13 cellular contexts compared by ENCODE assay signal in the genomic region with DNA sequence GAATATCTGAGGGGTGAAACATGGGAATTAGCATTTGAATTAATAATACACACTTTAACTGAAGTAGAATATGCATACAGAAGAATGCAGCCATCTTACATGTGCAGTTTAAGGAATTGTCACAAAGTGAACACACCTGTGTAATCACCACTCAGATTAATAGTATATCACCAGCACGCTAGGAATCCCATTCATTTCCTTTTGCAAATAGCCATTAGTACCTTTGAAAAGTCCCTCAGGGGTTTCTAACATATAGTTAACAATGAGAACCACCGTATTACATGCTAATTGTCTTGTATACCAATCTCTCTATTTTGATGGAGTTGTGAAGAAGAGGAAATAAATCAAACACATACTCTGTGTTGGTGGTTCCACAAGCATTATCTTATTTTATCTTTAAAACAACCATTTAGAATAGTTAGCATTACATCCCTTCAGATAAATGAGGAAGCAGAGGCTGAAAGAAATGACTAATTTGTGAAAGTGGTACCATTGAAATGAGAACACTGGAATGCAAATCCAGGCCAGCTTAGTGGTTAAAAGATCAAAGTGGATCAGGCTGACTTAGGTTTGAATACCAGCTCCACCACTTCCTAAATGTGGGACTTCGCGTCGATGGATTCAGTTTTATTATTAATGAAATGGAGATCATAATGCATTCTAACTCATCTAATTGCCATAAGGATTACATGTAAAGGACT.
DNase-seq lines count a peak whose midpoint lies in the region; ATAC-seq and TF ChIP-seq lines count a peak whose summit lies in the region.
"Had no signal": no experiment of that assay in that cellular context is flagged by ENCODE, and none has a peak within 500 bp of the region (broad histone marks: within the 10 kb centered on the region; RNA-seq: fewer than 3 reads in every experiment).

No MANE protein-coding gene starts in this region.

- ATAC-seq in RWPE2 (ENCODE audit: low read depth) (no peak), GM21576 (IDR thresholded peaks at IDR 0.05; ENCODE audit: unreplicated experiment) (no peak)
- ATAC-seq: body of pancreas; naive thymus-derived CD8-positive, alpha-beta T cell had no signal

- H3K4me1 ChIP-seq in HUES48 (ENCODE audit: control insufficient read depth, insufficient read depth, low read length) (peaks cover 6% of the 10 kb centered on the region; the same call in 1 of the 2 replicates), RWPE2 (ENCODE audit: insufficient read depth, poor library complexity, severe bottlenecking) (peaks cover 27% of the 10 kb centered on the region), mesenchymal stem cell (ENCODE audit: control insufficient read depth, insufficient read depth, low read depth, low read length) (peaks cover 2% of the 10 kb centered on the region)
- H3K4me1 ChIP-seq: body of pancreas had no signal

- no peak overlapping the region for H2AFZ ChIP-seq in mesenchymal stem cell (ENCODE audit: low read depth, low read length)

- H3K9me3 ChIP-seq in HUES48 (ENCODE audit: control insufficient read depth, insufficient read depth, low read length) (no peaks in the 10 kb centered on the region), RWPE2 (ENCODE audit: severe bottlenecking) (no peaks in the 10 kb centered on the region), mesenchymal stem cell (ENCODE audit: control insufficient read depth, low read length) (no peaks in the 10 kb centered on the region)
- H3K9me3 ChIP-seq: body of pancreas, upper lobe of left lung had no signal

- H3K4me2 ChIP-seq in mesenchymal stem cell (ENCODE audit: low read length, poor library complexity, severe bottlenecking): no peak overlapping the region

- H2BK15ac ChIP-seq in mesenchymal stem cell (ENCODE audit: low read depth, poor library complexity, severe bottlenecking): no peak overlapping the region

- no peak overlapping the region for H2BK120ac ChIP-seq in mesenchymal stem cell (ENCODE audit: low read depth, low read length)

- H3K27ac ChIP-seq in HUES48 (ENCODE audit: low read depth, low read length): peak overlapping the region; percentile 32
- peak overlapping the region; percentile 27 for H3K27ac ChIP-seq in RWPE2 (ENCODE audit: poor library complexity, severe bottlenecking)
- no peak overlapping the region for H3K27ac ChIP-seq in mesenchymal stem cell (ENCODE audit: low read length, poor library complexity, severe bottlenecking)
- H3K27ac ChIP-seq: upper lobe of left lung had no signal

- no peak overlapping the region for H3K18ac ChIP-seq in mesenchymal stem cell (ENCODE audit: low read depth in 1 of 2, low read length in 2 of 2)

- H4K8ac ChIP-seq in mesenchymal stem cell (ENCODE audit: low read length): no peak overlapping the region

- H4K91ac ChIP-seq in mesenchymal stem cell (ENCODE audit: low read length): no peak overlapping the region

- H3K4me3 ChIP-seq in HUES48 (ENCODE audit: low read depth, low read length) (no peak overlapping the region), RWPE2 (ENCODE audit: severe bottlenecking) (no peak overlapping the region), mesenchymal stem cell (ENCODE audit: insufficient read depth in 1 of 2, low read depth in 1 of 2, low read length in 2 of 2) (no peak overlapping the region)
- H3K4me3 ChIP-seq: body of pancreas, upper lobe of left lung had no signal

- no peak overlapping the region for H2AK5ac ChIP-seq in mesenchymal stem cell (ENCODE audit: low read length, severe bottlenecking)

- H3K79me1 ChIP-seq in mesenchymal stem cell (replicated peaks; ENCODE audit: low read length, poor library complexity, severe bottlenecking): no peaks in the 10 kb centered on the region

- H3K14ac ChIP-seq in mesenchymal stem cell (ENCODE audit: low read length in 2 of 2): no peak overlapping the region

- H3K23ac ChIP-seq in mesenchymal stem cell (ENCODE audit: low read length in 2 of 2): no peak overlapping the region

- 71% methylated on average over 1 of the region's 5 CpGs for WGBS in mesenchymal stem cell

- H3K9ac ChIP-seq in HUES48 (ENCODE audit: low read depth, low read length): no peak overlapping the region
- H3K9ac ChIP-seq in mesenchymal stem cell (ENCODE audit: low read length): no peak overlapping the region

- H3K4ac ChIP-seq in mesenchymal stem cell (ENCODE audit: low read depth in 1 of 2, low read length in 2 of 2): no peak overlapping the region

- no peaks in the 10 kb centered on the region for H3K27me3 ChIP-seq in HUES48 (ENCODE audit: control insufficient read depth, insufficient read depth, low read length)
- H3K27me3 ChIP-seq in RWPE2 (ENCODE audit: insufficient read depth, poor library complexity, severe bottlenecking): no peaks in the 10 kb centered on the region
- H3K27me3 ChIP-seq in mesenchymal stem cell (ENCODE audit: control insufficient read depth in 1 of 2, insufficient read depth in 1 of 2, low read length in 2 of 2): no peaks in the 10 kb centered on the region
- H3K27me3 ChIP-seq: body of pancreas, upper lobe of left lung had no signal

- peak; percentile 64 for DNase-seq in EL
- DNase-seq in RWPE2 (ENCODE audit: low spot score): no peak
- DNase-seq in mesenchymal stem cell: peak; percentile 13
- no peak for DNase-seq in NCI-H2227 (lab: John Stamatoyannopoulos, UW; ENCODE audit: unreplicated experiment)
- DNase-seq in GM10266 (ENCODE audit: extremely low spot score): no peak
- DNase-seq in pons (ENCODE audit: low spot score): no peak
- DNase-seq: body of pancreas; naive thymus-derived CD8-positive, alpha-beta T cell; NCI-H2171; SHP77; upper lobe of left lung had no signal

- no peak overlapping the region for H2BK5ac ChIP-seq in mesenchymal stem cell (ENCODE audit: low read depth, low read length, poor library complexity, severe bottlenecking)

- H3K36me3 ChIP-seq in HUES48 (ENCODE audit: control insufficient read depth, insufficient read depth, low read length) (no peaks in the 10 kb centered on the region), RWPE2 (ENCODE audit: low read depth) (no peaks in the 10 kb centered on the region), mesenchymal stem cell (ENCODE audit: control insufficient read depth in 1 of 2, insufficient read depth in 2 of 2, low read depth in 1 of 2, low read length in 2 of 2) (no peaks in the 10 kb centered on the region)
- H3K36me3 ChIP-seq: upper lobe of left lung had no signal

- H2BK12ac ChIP-seq in mesenchymal stem cell (ENCODE audit: low read length in 2 of 2): no peak overlapping the region

- TF ChIP-seq CTCF in RWPE2 (IDR thresholded peaks at IDR 0.05; ENCODE audit: poor library complexity, severe bottlenecking) (no peak), GM10266 (IDR thresholded peaks at IDR 0.05; ENCODE audit: control insufficient read depth, insufficient read depth, low read depth, missing control alignments) (no peak)

Comparison
In these comparisons a context has a peak if more than half of its experiments do, and no peak if none do; other contexts are left out.
1. DNase-seq: peak in EL (single experiment) and mesenchymal stem cell (single experiment); none in RWPE2 (single experiment), NCI-H2227 (single experiment), GM10266 (single experiment) and pons (single experiment).